8 cellular contexts compared by ENCODE assay signal in genomic region chr12:8890313-8891084, GRCh38. TPM values are rescaled to one million over a fixed set of nuclear protein-coding genes. Genes with fewer than 3 reads are reported as not detected.
DNase-seq lines count a peak whose midpoint lies in the region; FAIRE-seq and TF ChIP-seq lines count a peak whose summit lies in the region.

No MANE protein-coding gene starts in this region.

- peak overlapping the region; percentile 83 for H3K4me3 Mint-ChIP-seq in MCF 10A (ENCODE audit: unreplicated experiment)

- H3K36me3 ChIP-seq in Karpas-422 (ENCODE audit: insufficient read depth, low read length) = no peaks in the 10 kb centered on the region

- CTCF ChIA-PET in MCF 10A (lab: Yijun Ruan, JAX) = interaction anchor here (0.5 to 5.0 kb wide), 84 partner anchors 9 to 863 kb away, joined by 3 to 165 read pairs (median 5); partner anchors contain the start of genes AICDA, CLEC4E, M6PR and RIMKLB

- peak overlapping the region; percentile 82 for H3K4me2 ChIP-seq in Karpas-422 (ENCODE audit: low read depth, low read length, poor library complexity, severe bottlenecking)

- H3K4me1 Mint-ChIP-seq in MCF 10A (ENCODE audit: insufficient read depth, unreplicated experiment) = peaks cover 6% of the 10 kb centered on the region

- peak; percentile 31 to 43 for DNase-seq in NCI-H2081 (lab: John Stamatoyannopoulos, UW)
- no peak for DNase-seq in NCI-H2081 treated with DMSO at 0.1 percent for 48 hours (lab: John Stamatoyannopoulos, UW)
- peak; percentile 77 for DNase-seq in Karpas-422
- DNase-seq in MCF 10A (ENCODE audit: unreplicated experiment) = peak; percentile 67
- peak; percentile 72 for DNase-seq in islet precursor cell
- DNase-seq in stimulated activated CD4-positive, alpha-beta T cell treated with anti-CD3 and anti-CD28 coated beads, Interleukin-1b, Interleukin-23, amount 100 ng/mL, for 24 hours (ENCODE audit: low read depth in 4 of 4, low spot score in 1 of 4) = peak in 3 of 4 experiments; percentile 20 to 55 (median 45)
- DNase-seq in OCI-M2 (lab: John Stamatoyannopoulos, UW; ENCODE audit: unreplicated experiment) = no peak

- H3K4me1 ChIP-seq in Karpas-422 (ENCODE audit: low read length) = peaks cover 4% of the 10 kb centered on the region; the same call in 1 of the 2 replicates

- no peaks in the 10 kb centered on the region for H3K79me2 ChIP-seq in Karpas-422 (ENCODE audit: low read length)

- H2AFZ ChIP-seq in Karpas-422 (ENCODE audit: low read length) = peak overlapping the region; percentile 98

- H4K20me1 ChIP-seq in Karpas-422 (ENCODE audit: insufficient read depth, low read depth, low read length) = no peaks in the 10 kb centered on the region

- peak overlapping the region; percentile 86 for H3K27ac Mint-ChIP-seq in MCF 10A (ENCODE audit: low read depth, unreplicated experiment)

- no peaks in the 10 kb centered on the region for H3K27me3 ChIP-seq in Karpas-422 (ENCODE audit: low read length)

- BruUV-seq in MCF 10A (replicated peaks; lab: Mats Ljungman, UMichigan) = no TSS peak

- H3K4me3 ChIP-seq in Karpas-422 (ENCODE audit: low read length) = peak overlapping the region; percentile 63

- H3K9ac ChIP-seq in Karpas-422 (ENCODE audit: low read length) = peak overlapping the region; percentile 64

- POLR2A ChIA-PET in MCF 10A (lab: Yijun Ruan, JAX) = interaction anchor here (0.9 to 1.8 kb wide), 2 partner anchors 59 to 209 kb away, joined by 3 to 9 read pairs; partner anchors contain the start of gene M6PR

- H3K9me2 ChIP-seq in Karpas-422 (replicated peaks; ENCODE audit: insufficient read depth, low read length) = no peaks in the 10 kb centered on the region

- no peaks in the 10 kb centered on the region for H3K27me3 Mint-ChIP-seq in MCF 10A (ENCODE audit: insufficient read depth, unreplicated experiment)

- peak; percentile 39 for FAIRE-seq in TTC549 (lab: Jason Lieb, UNC)

- no peaks in the 10 kb centered on the region for H3K9me3 ChIP-seq in Karpas-422 (ENCODE audit: low read length)

- no peak overlapping the region for H3K27ac ChIP-seq in Karpas-422 (ENCODE audit: low read length)

- intact Hi-C loops in MCF 10A (cut with micrococcal nuclease) = loop anchor here (1.0 to 10.0 kb wide), 5 partner anchors 116 to 348 kb away; partner anchors contain the start of gene CLEC4E

- TF ChIP-seq CTCF in MCF 10A (IDR thresholded peaks at IDR 0.05; ENCODE audit: unreplicated experiment) = peak; percentile 82

- H3K9me3 Mint-ChIP-seq in MCF 10A (ENCODE audit: unreplicated experiment) = no peaks in the 10 kb centered on the region

- no peaks in the 10 kb centered on the region for H3K36me3 Mint-ChIP-seq in MCF 10A (ENCODE audit: insufficient read depth, unreplicated experiment)

RNA-seq across cellular contexts. Expression of gene PHC1, which starts 23.8 kb away (rescaled TPM):
- total RNA-seq in Karpas-422 (2014; rRNA removed; shearing (Covaris generic); ENCODE audit: low replicate concordance) = 26.2 and 84.0 TPM in 2 replicates
- total RNA-seq in MCF 10A (2022) = 23.0 TPM in 2 replicates

RNA-seq across cellular contexts. Expression of gene M6PR, which starts 58.9 kb away (rescaled TPM):
- total RNA-seq in Karpas-422 (2014; rRNA removed; shearing (Covaris generic); ENCODE audit: low replicate concordance) = 271 and 300 TPM in 2 replicates
- 130 and 159 TPM in 2 replicates for total RNA-seq in MCF 10A (2022)

Comparison
In these comparisons a context has a peak if more than half of its experiments do, and no peak if none do; other contexts are left out.
1. DNase-seq: peak in NCI-H2081 (2 of 2), Karpas-422 (single experiment), MCF 10A (single experiment), islet precursor cell (single experiment) and stimulated activated CD4-positive, alpha-beta T cell treated with anti-CD3 and anti-CD28 coated beads, Interleukin-1b, Interleukin-23, amount 100 ng/mL, for 24 hours (3 of 4); none in NCI-H2081 treated with DMSO at 0.1 percent for 48 hours (single experiment) and OCI-M2 (single experiment).